1 cellular context compared by ENCODE assay signal in the genomic region with DNA sequence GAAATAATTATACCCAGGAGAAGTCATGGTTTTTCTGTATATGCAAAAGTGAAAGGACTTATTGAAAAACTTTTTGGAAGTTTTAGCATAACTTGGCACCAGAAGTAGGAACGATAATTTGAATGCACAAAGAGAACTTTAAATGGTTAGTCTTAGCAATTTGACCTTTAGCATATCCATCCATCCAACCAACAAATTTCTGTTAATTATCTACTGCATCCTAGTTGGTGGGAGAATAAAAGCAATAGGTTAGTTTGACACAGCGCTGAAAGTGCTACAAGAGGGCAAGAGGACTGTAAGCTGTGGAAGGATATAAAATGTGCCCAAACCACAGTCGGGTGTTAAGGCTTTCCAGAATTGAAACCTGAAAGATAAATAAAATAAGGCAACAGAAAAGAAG.
TF ChIP-seq lines count a peak whose summit lies in the region.

No MANE protein-coding gene starts in this region.

TF ChIP-seq in liver, 16 proteins besides CTCF, POLR2A, EP300 and RAD21 (continued from another document):
- TF ChIP-seq, protein P1, sequence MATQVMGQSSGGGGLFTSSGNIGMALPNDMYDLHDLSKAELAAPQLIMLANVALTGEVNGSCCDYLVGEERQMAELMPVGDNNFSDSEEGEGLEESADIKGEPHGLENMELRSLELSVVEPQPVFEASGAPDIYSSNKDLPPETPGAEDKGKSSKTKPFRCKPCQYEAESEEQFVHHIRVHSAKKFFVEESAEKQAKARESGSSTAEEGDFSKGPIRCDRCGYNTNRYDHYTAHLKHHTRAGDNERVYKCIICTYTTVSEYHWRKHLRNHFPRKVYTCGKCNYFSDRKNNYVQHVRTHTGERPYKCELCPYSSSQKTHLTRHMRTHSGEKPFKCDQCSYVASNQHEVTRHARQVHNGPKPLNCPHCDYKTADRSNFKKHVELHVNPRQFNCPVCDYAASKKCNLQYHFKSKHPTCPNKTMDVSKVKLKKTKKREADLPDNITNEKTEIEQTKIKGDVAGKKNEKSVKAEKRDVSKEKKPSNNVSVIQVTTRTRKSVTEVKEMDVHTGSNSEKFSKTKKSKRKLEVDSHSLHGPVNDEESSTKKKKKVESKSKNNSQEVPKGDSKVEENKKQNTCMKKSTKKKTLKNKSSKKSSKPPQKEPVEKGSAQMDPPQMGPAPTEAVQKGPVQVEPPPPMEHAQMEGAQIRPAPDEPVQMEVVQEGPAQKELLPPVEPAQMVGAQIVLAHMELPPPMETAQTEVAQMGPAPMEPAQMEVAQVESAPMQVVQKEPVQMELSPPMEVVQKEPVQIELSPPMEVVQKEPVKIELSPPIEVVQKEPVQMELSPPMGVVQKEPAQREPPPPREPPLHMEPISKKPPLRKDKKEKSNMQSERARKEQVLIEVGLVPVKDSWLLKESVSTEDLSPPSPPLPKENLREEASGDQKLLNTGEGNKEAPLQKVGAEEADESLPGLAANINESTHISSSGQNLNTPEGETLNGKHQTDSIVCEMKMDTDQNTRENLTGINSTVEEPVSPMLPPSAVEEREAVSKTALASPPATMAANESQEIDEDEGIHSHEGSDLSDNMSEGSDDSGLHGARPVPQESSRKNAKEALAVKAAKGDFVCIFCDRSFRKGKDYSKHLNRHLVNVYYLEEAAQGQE (IDR thresholded peaks at IDR 0.05) = no peak
- TF ChIP-seq EGR1 (IDR thresholded peaks at IDR 0.05; ENCODE audit: low read depth in 2 of 2) = no peak
- TF ChIP-seq, protein P2, sequence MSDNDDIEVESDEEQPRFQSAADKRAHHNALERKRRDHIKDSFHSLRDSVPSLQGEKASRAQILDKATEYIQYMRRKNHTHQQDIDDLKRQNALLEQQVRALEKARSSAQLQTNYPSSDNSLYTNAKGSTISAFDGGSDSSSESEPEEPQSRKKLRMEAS (IDR thresholded peaks at IDR 0.05) = peak; percentile 35
- TF ChIP-seq HNF4A (conservative IDR thresholded peaks at IDR 0.05) = peak; percentile 82 to 83
- peak; percentile 70 for TF ChIP-seq NR2F2 (IDR thresholded peaks at IDR 0.05)
- no peak for TF ChIP-seq FOXA1 (IDR thresholded peaks at IDR 0.05)
- peak; percentile 39 for TF ChIP-seq HNF4G (IDR thresholded peaks at IDR 0.05)
- TF ChIP-seq, protein P3, sequence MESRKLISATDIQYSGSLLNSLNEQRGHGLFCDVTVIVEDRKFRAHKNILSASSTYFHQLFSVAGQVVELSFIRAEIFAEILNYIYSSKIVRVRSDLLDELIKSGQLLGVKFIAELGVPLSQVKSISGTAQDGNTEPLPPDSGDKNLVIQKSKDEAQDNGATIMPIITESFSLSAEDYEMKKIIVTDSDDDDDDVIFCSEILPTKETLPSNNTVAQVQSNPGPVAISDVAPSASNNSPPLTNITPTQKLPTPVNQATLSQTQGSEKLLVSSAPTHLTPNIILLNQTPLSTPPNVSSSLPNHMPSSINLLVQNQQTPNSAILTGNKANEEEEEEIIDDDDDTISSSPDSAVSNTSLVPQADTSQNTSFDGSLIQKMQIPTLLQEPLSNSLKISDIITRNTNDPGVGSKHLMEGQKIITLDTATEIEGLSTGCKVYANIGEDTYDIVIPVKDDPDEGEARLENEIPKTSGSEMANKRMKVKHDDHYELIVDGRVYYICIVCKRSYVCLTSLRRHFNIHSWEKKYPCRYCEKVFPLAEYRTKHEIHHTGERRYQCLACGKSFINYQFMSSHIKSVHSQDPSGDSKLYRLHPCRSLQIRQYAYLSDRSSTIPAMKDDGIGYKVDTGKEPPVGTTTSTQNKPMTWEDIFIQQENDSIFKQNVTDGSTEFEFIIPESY (IDR thresholded peaks at IDR 0.05) = peak; percentile 31
- no peak for TF ChIP-seq TAF1 (conservative IDR thresholded peaks at IDR 0.05)
- peak; percentile 76 to 77 for TF ChIP-seq RXRA (IDR thresholded peaks at IDR 0.05)
- peak in 1 of 2 donors; percentile 9 for TF ChIP-seq JUND (IDR thresholded peaks at IDR 0.05)
TF ChIP-seq in liver: peak in this region for 9.
